ENCODE assay signal across 15 cellular contexts in genomic region chr4:912548-913279, GRCh38. TPM values are rescaled to one million over a fixed set of nuclear protein-coding genes. Genes with fewer than 3 reads are reported as not detected.
A peak's percentile ranks its signal among the peaks of the same experiment; 100 is the strongest.
DNase-seq lines count a peak whose midpoint lies in the region; ATAC-seq and TF ChIP-seq lines count a peak whose summit lies in the region.
"Had no signal": no experiment of that assay in that cellular context is flagged by ENCODE, and none has a peak within 500 bp of the region (broad histone marks: within the 10 kb centered on the region; RNA-seq: fewer than 3 reads in every experiment).

No MANE protein-coding gene starts in this region.

- no peak overlapping the region for H4K5ac ChIP-seq in mesendoderm (ENCODE audit: low read length)

- H3K4ac ChIP-seq in mesendoderm (ENCODE audit: low read depth, low read length) = no peak overlapping the region

- TF ChIP-seq CTCF in Peyer's patch (IDR thresholded peaks at IDR 0.05) = no peak
- TF ChIP-seq CTCF in parathyroid adenoma (IDR thresholded peaks at IDR 0.05) = no peak

- WGBS in mesendoderm (ENCODE audit: extremely low coverage, insufficient coverage, low lambda C conversion rate) = no CpG with 5 or more reads among the region's 19 CpGs

- H2AK5ac ChIP-seq in mesendoderm (ENCODE audit: low read length) = no peak overlapping the region

- H3K4me2 ChIP-seq in parathyroid adenoma (ENCODE audit: low read length) (no peak overlapping the region), mesendoderm (ENCODE audit: low read length) (no peak overlapping the region)

- no peak for ATAC-seq in effector memory CD8-positive, alpha-beta T cell (replicated peaks)
- no peak for ATAC-seq in GM18511 (IDR thresholded peaks at IDR 0.05; ENCODE audit: unreplicated experiment)
- ATAC-seq: PC-3 had no signal

- peaks cover 0 to 51% (median 0%) of the 10 kb centered on the region in 3 donors for H3K36me3 ChIP-seq in Peyer's patch
- H3K36me3 ChIP-seq in parathyroid adenoma (ENCODE audit: control insufficient read depth, insufficient read depth, low read length) = no peaks in the 10 kb centered on the region
- no peaks in the 10 kb centered on the region for H3K36me3 ChIP-seq in mesendoderm (ENCODE audit: control insufficient read depth, insufficient read depth, low read length)

- no peak overlapping the region for H3K4me3 Mint-ChIP-seq in effector memory CD8-positive, alpha-beta T cell

- no peak overlapping the region for H2BK120ac ChIP-seq in mesendoderm (ENCODE audit: low read depth, low read length)

- H3K4me1 ChIP-seq in Peyer's patch (peaks cover 0 to 25% (median 2%) of the 10 kb centered on the region in 4 donors), parathyroid adenoma (no peaks in the 10 kb centered on the region), mesendoderm (ENCODE audit: control insufficient read depth, low read depth, low read length) (no peaks in the 10 kb centered on the region)

- peak; percentile 54 for DNase-seq in Ammon's horn (ENCODE audit: low spot score)
- peak in 1 of 3 donors; percentile 54 for DNase-seq in Peyer's patch
- DNase-seq in effector memory CD8-positive, alpha-beta T cell = no peak
- no peak for DNase-seq in mesendoderm
- no peak for DNase-seq in MV-4-11 (lab: John Stamatoyannopoulos, UW)
- no peak for DNase-seq in HuH-7.5 (ENCODE audit: low spot score)
- DNase-seq: activated naive CD4-positive, alpha-beta T cell; COR-L47; GF-D8; NCI-H187 treated with DMSO at 0.1 percent for 48 hours; NCI-H524 treated with DMSO at 0.1 percent for 48 hours; PC-3 had no signal

- no peak overlapping the region for H2BK15ac ChIP-seq in mesendoderm (replicated peaks; ENCODE audit: low read depth)

- peak overlapping the region in 3 of 4 donors; percentile 0 to 66 (median 58) for H3K27ac ChIP-seq in Peyer's patch
- H3K27ac ChIP-seq in parathyroid adenoma = peak overlapping the region; percentile 44
- no peak overlapping the region for H3K27ac ChIP-seq in mesendoderm (ENCODE audit: low read depth, low read length)
- H3K27ac ChIP-seq: tibial artery had no signal

- no peak overlapping the region for H2BK5ac ChIP-seq in mesendoderm (ENCODE audit: low read length)

- no peaks in the 10 kb centered on the region for H3K27me3 Mint-ChIP-seq in effector memory CD8-positive, alpha-beta T cell

- H3K27me3 ChIP-seq in Peyer's patch (no peaks in the 10 kb centered on the region), parathyroid adenoma (ENCODE audit: control insufficient read depth, insufficient read depth, low read length) (no peaks in the 10 kb centered on the region), mesendoderm (ENCODE audit: insufficient read depth, low read length, poor library complexity) (no peaks in the 10 kb centered on the region)
- H3K27me3 ChIP-seq: tibial artery had no signal

- H3K9me3 ChIP-seq in Peyer's patch (no peaks in the 10 kb centered on the region), parathyroid adenoma (ENCODE audit: control insufficient read depth, low read length) (no peaks in the 10 kb centered on the region)
- H3K9me3 ChIP-seq: tibial artery had no signal

- no peak overlapping the region for H4K8ac ChIP-seq in mesendoderm (ENCODE audit: low read depth, low read length)

- H3K4me3 ChIP-seq in Peyer's patch (no peak overlapping the region), parathyroid adenoma (ENCODE audit: low read depth, low read length) (no peak overlapping the region), mesendoderm (ENCODE audit: low read length) (no peak overlapping the region)
- H3K4me3 ChIP-seq: tibial artery had no signal

- no peak overlapping the region for H2AFZ ChIP-seq in parathyroid adenoma

- H3K79me2 ChIP-seq in parathyroid adenoma = peaks cover 18% of the 10 kb centered on the region
- peaks cover 18% of the 10 kb centered on the region for H3K79me2 ChIP-seq in mesendoderm (ENCODE audit: control insufficient read depth, insufficient read depth, low read length)

- peak overlapping the region; percentile 17 to 28 for H3K27ac Mint-ChIP-seq in effector memory CD8-positive, alpha-beta T cell

- H3K4me1 Mint-ChIP-seq in effector memory CD8-positive, alpha-beta T cell (ENCODE audit: low read depth in 2 of 2) = peaks cover 28 to 35% of the 10 kb centered on the region in 2 donors

- H3K9me3 Mint-ChIP-seq in effector memory CD8-positive, alpha-beta T cell = no peaks in the 10 kb centered on the region

- H3K9ac ChIP-seq in parathyroid adenoma (no peak overlapping the region), mesendoderm (ENCODE audit: low read length) (no peak overlapping the region)

- H3K56ac ChIP-seq in mesendoderm (ENCODE audit: low read length) = no peak overlapping the region

- peaks cover 55% of the 10 kb centered on the region for H3K36me3 Mint-ChIP-seq in effector memory CD8-positive, alpha-beta T cell (ENCODE audit: insufficient read depth)

- H3K18ac ChIP-seq in mesendoderm (ENCODE audit: low read length) = no peak overlapping the region

- no peak for TF ChIP-seq POLR2A in Peyer's patch (IDR thresholded peaks at IDR 0.05)

- peaks cover 13% of the 10 kb centered on the region for H3K79me1 ChIP-seq in mesendoderm (ENCODE audit: low read length)

- no peak overlapping the region for H3K23ac ChIP-seq in mesendoderm (ENCODE audit: low read length)

RNA-seq across cellular contexts. Expression of gene GAK, which starts 19.4 kb away (rescaled TPM):
- 100 to 1,000 TPM; 248 to 362 (median 351) TPM for total RNA-seq in Peyer's patch
- polyA plus RNA-seq in mesendoderm (2013, experiment 1 of 2) = 50.4 TPM
- polyA plus RNA-seq in mesendoderm (2013, experiment 2 of 2) = 48.6 TPM

RNA-seq across cellular contexts. Expression of gene TMEM175, which starts 19.5 kb away (rescaled TPM):
- total RNA-seq in Peyer's patch = 100 to 1,000 TPM in 1 of 4 donors, 10 to 100 TPM in 3; 46.1 to 111 (median 56.6) TPM
- 3.8 TPM for polyA plus RNA-seq in mesendoderm (2013, experiment 1 of 2)
- 3.0 TPM for polyA plus RNA-seq in mesendoderm (2013, experiment 2 of 2)
